Comparison of ENCODE assay signal across 1 cellular context in genomic region chr1:164843743-164844500, GRCh38.
TF ChIP-seq lines count a peak whose summit lies in the region.

No MANE protein-coding gene starts in this region.

TF ChIP-seq in SK-N-SH, 30 proteins besides CTCF, POLR2A, EP300 and RAD21 (continued from another document):
- TF ChIP-seq REST (IDR thresholded peaks at IDR 0.05; ENCODE audit: low read depth, low read length), result no peak
- no peak for TF ChIP-seq POLR2AphosphoS5 (IDR thresholded peaks at IDR 0.05; ENCODE audit: low read depth, low read length)
